ENCODE assay signal across 1 cellular context in genomic region chrX:19782419-19782818, GRCh38.
TF ChIP-seq lines count a peak whose summit lies in the region.

No MANE protein-coding gene starts in this region.

TF ChIP-seq in GM12878, 131 proteins besides CTCF, POLR2A, EP300 and RAD21 (continued from another document):
- TF ChIP-seq CBFB (IDR thresholded peaks at IDR 0.05; ENCODE audit: low read depth) (no peak), MYB (IDR thresholded peaks at IDR 0.05; ENCODE audit: borderline replicate concordance, low read depth, low read length) (no peak), FOXK2 (IDR thresholded peaks at IDR 0.05) (no peak), RAD51 (IDR thresholded peaks at IDR 0.05) (no peak), BCLAF1 (IDR thresholded peaks at IDR 0.05) (no peak), CHD1 (IDR thresholded peaks at IDR 0.05; ENCODE audit: low read depth, low read length) (no peak)
TF ChIP-seq in GM12878: peak in this region for 0.
